Comparison of ENCODE assay signal across 7 cellular contexts in the genomic region with DNA sequence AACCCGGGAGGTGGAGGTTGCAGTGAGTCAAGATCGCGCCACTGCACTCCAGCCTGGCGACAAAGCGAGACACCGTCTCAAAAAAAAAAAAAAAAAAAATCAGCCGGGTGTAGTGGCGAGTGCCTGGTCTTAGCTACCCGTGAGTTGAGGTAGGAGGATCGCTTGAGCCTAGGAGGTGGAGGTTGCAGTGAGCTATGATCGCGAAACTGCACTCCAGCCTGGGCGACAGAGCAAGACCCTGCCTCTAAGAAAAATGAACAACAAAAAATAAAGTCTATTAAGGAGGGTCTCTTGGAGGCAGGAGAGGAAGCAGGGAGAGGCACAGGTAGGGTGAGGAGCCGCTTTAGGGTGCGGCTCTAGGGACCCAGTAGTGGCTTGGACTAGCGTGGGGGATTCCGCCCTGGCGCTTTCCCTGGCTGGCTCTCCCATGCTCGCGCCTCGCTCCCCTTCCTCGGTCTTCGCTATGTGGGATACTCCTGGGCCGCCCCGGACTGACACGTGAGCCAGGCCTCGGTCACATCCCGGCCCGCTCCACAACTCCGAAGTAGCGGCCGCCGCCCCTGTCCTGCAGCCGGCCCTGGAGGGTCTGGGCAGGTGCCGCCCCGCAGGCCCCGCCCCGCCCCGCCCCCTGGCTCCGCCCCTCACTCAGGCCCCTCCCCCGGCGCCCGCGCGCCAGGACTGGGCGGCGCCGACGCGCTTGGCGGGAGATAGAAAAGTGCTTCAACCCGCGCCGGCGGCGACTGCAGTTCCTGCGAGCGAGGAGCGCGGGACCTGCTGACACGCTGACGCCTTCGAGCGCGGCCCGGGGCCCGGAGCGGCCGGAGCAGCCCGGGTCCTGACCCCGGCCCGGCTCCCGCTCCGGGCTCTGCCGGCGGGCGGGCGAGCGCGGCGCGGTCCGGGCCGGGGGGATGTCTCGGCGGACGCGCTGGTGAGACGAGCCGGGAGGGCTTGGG. TPM values are rescaled to one million over a fixed set of nuclear protein-coding genes. Genes with fewer than 3 reads are reported as not detected.
A peak's percentile ranks its signal among the peaks of the same experiment; 100 is the strongest.
DNase-seq lines count a peak whose midpoint lies in the region; FAIRE-seq and TF ChIP-seq lines count a peak whose summit lies in the region.

TSS of gene MYBL2 (plus strand) at position 739 of the 953 bp plus-strand sequence. CDS start at position 909, 170 bp downstream.

- peaks cover 11% of the 10 kb centered on the region for H4K20me1 ChIP-seq in astrocyte (ENCODE audit: insufficient read depth, low read length)

- no peak within 1 kb of the TSS for H3K27ac ChIP-seq in astrocyte (ENCODE audit: low read depth, low read length)

- no peaks in the 10 kb centered on the region for H3K36me3 Mint-ChIP-seq in HFFc6 (ENCODE audit: low read depth)
- H3K36me3 Mint-ChIP-seq in T-helper 2 cell treated with Interferon-gamma antibody and Interleukin-4, amounts not matched to agents 5 μg/mL and 100 μg/mL, for 36 hours (ENCODE audit: low read depth), result no peaks in the 10 kb centered on the region
- peaks cover 1% of the 10 kb centered on the region for H3K36me3 Mint-ChIP-seq in astrocyte (ENCODE audit: low read depth, unreplicated experiment)

- H3K4me1 Mint-ChIP-seq in HFFc6 (ENCODE audit: low read depth) (peaks cover 38% of the 10 kb centered on the region), astrocyte (ENCODE audit: low read depth, unreplicated experiment) (no peaks in the 10 kb centered on the region)
- peaks cover 14% of the 10 kb centered on the region for H3K4me1 Mint-ChIP-seq in T-helper 2 cell treated with Interferon-gamma antibody and Interleukin-4, amounts not matched to agents 5 μg/mL and 100 μg/mL, for 36 hours (ENCODE audit: low read depth)

- H3K79me2 ChIP-seq in astrocyte (ENCODE audit: insufficient read depth, low read length), result peaks cover 5% of the 10 kb centered on the region

- peak within 1 kb of the TSS; percentile 75 for H2AFZ ChIP-seq in astrocyte (ENCODE audit: low read depth, low read length)

- TF ChIP-seq CTCF in GM13977 (IDR thresholded peaks at IDR 0.05; ENCODE audit: extremely low read depth, insufficient read depth, missing control alignments) (no peak), HFFc6 (IDR thresholded peaks at IDR 0.05) (no peak), astrocyte (IDR thresholded peaks at IDR 0.05; ENCODE audit: insufficient read depth, low read depth, low read length) (no peak)

- peaks cover 9% of the 10 kb centered on the region for H3K4me1 ChIP-seq in astrocyte (ENCODE audit: insufficient read depth, low read length)

- peak within 1 kb of the TSS; percentile 59; the same call in 1 of the 2 replicates for H3K27ac Mint-ChIP-seq in HFFc6
- peak within 1 kb of the TSS; percentile 85 for H3K27ac Mint-ChIP-seq in T-helper 2 cell treated with Interferon-gamma antibody and Interleukin-4, amounts not matched to agents 5 μg/mL and 100 μg/mL, for 36 hours
- no peak within 1 kb of the TSS for H3K27ac Mint-ChIP-seq in astrocyte (ENCODE audit: unreplicated experiment)

- H3K9ac ChIP-seq in astrocyte (ENCODE audit: low read length), result peak within 1 kb of the TSS; percentile 57

- H3K36me3 ChIP-seq in astrocyte (ENCODE audit: insufficient read depth, low read length), result no peaks in the 10 kb centered on the region

- DNase-seq in GM13977 (ENCODE audit: low spot score), result peak; percentile 92
- peak; percentile 29 for DNase-seq in HFFc6
- DNase-seq in NAMALWA (ENCODE audit: low spot score), result peak; percentile 84
- peak; percentile 74 for DNase-seq in T-helper 2 cell treated with Interferon-gamma antibody and Interleukin-4, amounts not matched to agents 5 μg/mL and 100 μg/mL, for 36 hours (ENCODE audit: low spot score)
- peak; percentile 10 for DNase-seq in astrocyte (ENCODE audit: low read depth)
- peak; percentile 41 to 63 for DNase-seq in stimulated activated CD4-positive, alpha-beta T cell treated with anti-CD3 and anti-CD28 coated beads, Interleukin-1b, Interleukin-23, amount 100 ng/mL, for 4 hours (ENCODE audit: low read depth in 2 of 2)

- peaks cover 7% of the 10 kb centered on the region; the same call in 1 of the 2 replicates for H3K27me3 Mint-ChIP-seq in HFFc6 (ENCODE audit: insufficient read depth)
- H3K27me3 Mint-ChIP-seq in T-helper 2 cell treated with Interferon-gamma antibody and Interleukin-4, amounts not matched to agents 5 μg/mL and 100 μg/mL, for 36 hours (ENCODE audit: low read depth), result peaks cover 4% of the 10 kb centered on the region
- peaks cover 17% of the 10 kb centered on the region for H3K27me3 Mint-ChIP-seq in astrocyte (ENCODE audit: low read depth, unreplicated experiment)

- H3K9me3 Mint-ChIP-seq in HFFc6, result no peaks in the 10 kb centered on the region
- H3K9me3 Mint-ChIP-seq in T-helper 2 cell treated with Interferon-gamma antibody and Interleukin-4, amounts not matched to agents 5 μg/mL and 100 μg/mL, for 36 hours, result no peaks in the 10 kb centered on the region
- no peaks in the 10 kb centered on the region for H3K9me3 Mint-ChIP-seq in astrocyte (ENCODE audit: unreplicated experiment)

- peak within 1 kb of the TSS; percentile 87 for H3K4me2 ChIP-seq in astrocyte (ENCODE audit: low read length)

- in situ Hi-C loops in GM13977 (cut with MboI; ENCODE audit: low pct_unique_long_range_greater_than_20kb, low sequenced_read_pairs, unreplicated experiment), result no loop called here

- H3K4me3 Mint-ChIP-seq in HFFc6 (peak within 1 kb of the TSS; percentile 74), astrocyte (ENCODE audit: unreplicated experiment) (peak within 1 kb of the TSS; percentile 73)
- peak within 1 kb of the TSS; percentile 85 for H3K4me3 Mint-ChIP-seq in T-helper 2 cell treated with Interferon-gamma antibody and Interleukin-4, amounts not matched to agents 5 μg/mL and 100 μg/mL, for 36 hours

- no peaks in the 10 kb centered on the region for H3K9me3 ChIP-seq in astrocyte (ENCODE audit: insufficient read depth, low read depth, low read length)
- no peaks in the 10 kb centered on the region for H3K9me3 ChIP-seq in iPS-18c (ENCODE audit: control insufficient read depth, insufficient read depth, low read length)

- H3K4me3 ChIP-seq in astrocyte (ENCODE audit: insufficient read depth, low read depth, low read length) (peak within 1 kb of the TSS; percentile 56), iPS-18c (ENCODE audit: insufficient read depth, low read depth, low read length) (peak within 1 kb of the TSS; percentile 70)

- FAIRE-seq in astrocyte (lab: Jason Lieb, UNC), result no peak

- no peaks in the 10 kb centered on the region for H3K27me3 ChIP-seq in astrocyte (ENCODE audit: insufficient read depth, low read length)

RNA-seq across cellular contexts. Expression of gene MYBL2, which starts in this region (rescaled TPM):
- 10 to 100 TPM in 5 of 6 experiments, 1 to 10 TPM in 1; 8.9 to 20.4 (median 20.1) TPM for total RNA-seq in HFFc6 (2021; fragmentation: NEBNext Ultra II Directional; extraction: Animal tissue kit (Norgen Biotek cat#: 25700))
- 3.0 and 6.2 TPM in 2 replicates for total RNA-seq in astrocyte

Comparison
In these comparisons a context has a peak if more than half of its experiments do, and no peak if none do; other contexts are left out.
1. DNase-seq: peak in every context shown above with its lines; median percentile 92 in GM13977; 84 in NAMALWA; 74 in T-helper 2 cell treated with Interferon-gamma antibody and Interleukin-4, amounts not matched to agents 5 μg/mL and 100 μg/mL, for 36 hours; 52 in stimulated activated CD4-positive, alpha-beta T cell treated with anti-CD3 and anti-CD28 coated beads, Interleukin-1b, Interleukin-23, amount 100 ng/mL, for 4 hours; 29 in HFFc6; 10 in astrocyte.